Comparison of ENCODE assay signal across 8 cellular contexts in genomic region chr7:100612730-100613446, GRCh38.
DNase-seq lines count a peak whose midpoint lies in the region; ATAC-seq and FAIRE-seq lines count a peak whose summit lies in the region.

No MANE protein-coding gene starts in this region.

- no peaks in the 10 kb centered on the region for H3K36me3 ChIP-seq in iPS-15b (ENCODE audit: control insufficient read depth, insufficient read depth, low read length)

- FAIRE-seq in HTR-8/SVneo (lab: Jason Lieb, UNC): no peak

- peaks cover 11% of the 10 kb centered on the region for H3K36me3 Mint-ChIP-seq in stimulated activated memory B cell treated with anti-CD40 and anti-IgM and Interleukin-4, amounts not matched to agents 10 μg/mL and 1 μg/mL and 100 μg/mL, for 72 hours

- H3K9ac ChIP-seq in iPS-15b (ENCODE audit: low read depth, low read length): no peak overlapping the region

- peak overlapping the region; percentile 98 for H3K4me3 Mint-ChIP-seq in stimulated activated memory B cell treated with anti-CD40 and anti-IgM and Interleukin-4, amounts not matched to agents 10 μg/mL and 1 μg/mL and 100 μg/mL, for 72 hours

- no peaks in the 10 kb centered on the region for H3K27me3 Mint-ChIP-seq in stimulated activated memory B cell treated with anti-CD40 and anti-IgM and Interleukin-4, amounts not matched to agents 10 μg/mL and 1 μg/mL and 100 μg/mL, for 72 hours

- no peaks in the 10 kb centered on the region for H3K9me3 ChIP-seq in iPS-15b (ENCODE audit: control insufficient read depth, insufficient read depth, low read length)

- H3K9me3 Mint-ChIP-seq in stimulated activated memory B cell treated with anti-CD40 and anti-IgM and Interleukin-4, amounts not matched to agents 10 μg/mL and 1 μg/mL and 100 μg/mL, for 72 hours: no peaks in the 10 kb centered on the region

- peak overlapping the region; percentile 94 for H3K27ac Mint-ChIP-seq in stimulated activated memory B cell treated with anti-CD40 and anti-IgM and Interleukin-4, amounts not matched to agents 10 μg/mL and 1 μg/mL and 100 μg/mL, for 72 hours

- DNase-seq in GF-D8 (lab: John Stamatoyannopoulos, UW) (peak; percentile 21), GM19240 (ENCODE audit: insufficient read length, low spot score) (no peak), HTR-8/SVneo (ENCODE audit: insufficient read length, low spot score) (no peak)
- DNase-seq in activated effector memory CD4-positive, alpha-beta T cell treated with anti-CD3 and anti-CD28 coated beads, Interleukin-2, amount 50 U/mL, for 16 hours: peak; percentile 66

- peaks cover 14% of the 10 kb centered on the region for H3K4me1 Mint-ChIP-seq in stimulated activated memory B cell treated with anti-CD40 and anti-IgM and Interleukin-4, amounts not matched to agents 10 μg/mL and 1 μg/mL and 100 μg/mL, for 72 hours

- no peaks in the 10 kb centered on the region for H3K4me1 ChIP-seq in iPS-15b (ENCODE audit: control insufficient read depth, insufficient read depth, low read length)

- H3K4me3 ChIP-seq in iPS-15b (ENCODE audit: low read depth, low read length): peak overlapping the region; percentile 87

- ATAC-seq in HG03196 (IDR thresholded peaks at IDR 0.05; ENCODE audit: unreplicated experiment) (peak; percentile 5), GM18870 (IDR thresholded peaks at IDR 0.05; ENCODE audit: unreplicated experiment) (no peak)
- no peak for ATAC-seq in stimulated activated memory B cell treated with anti-CD40 and anti-IgM and Interleukin-4, amounts not matched to agents 10 μg/mL and 1 μg/mL and 100 μg/mL, for 72 hours

- peaks cover 2% of the 10 kb centered on the region for H3K27me3 ChIP-seq in iPS-15b (ENCODE audit: control insufficient read depth, insufficient read depth, low read length)

Comparison
In these comparisons a context has a peak if more than half of its experiments do, and no peak if none do; other contexts are left out.
1. DNase-seq: peak in GF-D8 (single experiment) and activated effector memory CD4-positive, alpha-beta T cell treated with anti-CD3 and anti-CD28 coated beads, Interleukin-2, amount 50 U/mL, for 16 hours (single experiment); none in GM19240 (single experiment) and HTR-8/SVneo (single experiment).